ENCODE assay signal across 8 cellular contexts in genomic region chr6:146905313-146905712, GRCh38.
DNase-seq lines count a peak whose midpoint lies in the region; FAIRE-seq lines count a peak whose summit lies in the region.
"Had no signal": no experiment of that assay in that cellular context is flagged by ENCODE, and none has a peak within 500 bp of the region (broad histone marks: within the 10 kb centered on the region; RNA-seq: fewer than 3 reads in every experiment).

No MANE protein-coding gene starts in this region.

- FAIRE-seq in RCC 7860 (lab: Jason Lieb, UNC): no peak

- peak; percentile 83 for DNase-seq in ELR (ENCODE audit: low read depth)
- peak; percentile 97 for DNase-seq in NCI-H2196 (lab: John Stamatoyannopoulos, UW; ENCODE audit: unreplicated experiment)
- peak; percentile 19 for DNase-seq in cerebellum (ENCODE audit: low spot score)
- DNase-seq in renal cortical epithelial cell (ENCODE audit: low read depth): peak; percentile 75
- no peak for DNase-seq in RCC 7860 (ENCODE audit: low spot score)
- DNase-seq in NCI-H2107 treated with DMSO at 0.1 percent for 48 hours (lab: John Stamatoyannopoulos, UW; ENCODE audit: unreplicated experiment): no peak
- DNase-seq in stimulated activated CD4-positive, alpha-beta T cell treated with anti-CD3 and anti-CD28 coated beads, Interleukin-1b, Interleukin-23, amount 100 ng/mL, for 48 hours: no peak
- DNase-seq: stimulated activated naive CD4-positive, alpha-beta T cell treated with Interleukin-2 at 50 U/mL for 16 hours had no signal

Comparison
In these comparisons a context has a peak if more than half of its experiments do, and no peak if none do; other contexts are left out.
1. DNase-seq: peak in ELR (single experiment), NCI-H2196 (single experiment), cerebellum (single experiment) and renal cortical epithelial cell (single experiment); none in RCC 7860 (single experiment), NCI-H2107 treated with DMSO at 0.1 percent for 48 hours (single experiment) and stimulated activated CD4-positive, alpha-beta T cell treated with anti-CD3 and anti-CD28 coated beads, Interleukin-1b, Interleukin-23, amount 100 ng/mL, for 48 hours (single experiment).